Comparison of ENCODE assay signal across 18 cellular contexts in the genomic region with DNA sequence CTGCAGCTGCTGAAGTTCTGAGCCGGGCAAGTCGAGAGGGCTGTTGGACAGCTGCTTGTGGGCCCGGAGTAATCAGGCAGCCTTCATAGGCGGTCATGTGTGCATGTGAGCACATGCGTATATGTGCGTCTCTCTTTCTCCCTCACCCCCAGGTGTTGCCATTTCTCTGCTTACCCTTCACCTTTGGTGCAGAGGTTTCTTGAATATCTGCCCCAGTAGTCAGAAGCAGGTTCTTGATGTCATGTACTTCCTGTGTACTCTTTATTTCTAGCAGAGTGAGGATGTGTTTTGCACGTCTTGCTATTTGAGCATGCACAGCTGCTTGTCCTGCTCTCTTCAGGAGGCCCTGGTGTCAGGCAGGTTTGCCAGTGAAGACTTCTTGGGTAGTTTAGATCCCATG. TPM values are rescaled to one million over a fixed set of nuclear protein-coding genes. Genes with fewer than 3 reads are reported as not detected.
DNase-seq lines count a peak whose midpoint lies in the region; ATAC-seq and TF ChIP-seq lines count a peak whose summit lies in the region.
"Had no signal": no experiment of that assay in that cellular context is flagged by ENCODE, and none has a peak within 500 bp of the region (broad histone marks: within the 10 kb centered on the region; RNA-seq: fewer than 3 reads in every experiment).

No MANE protein-coding gene starts in this region.

- H3K4me3 ChIP-seq in OCI-LY7 (ENCODE audit: low read depth, low read length, poor library complexity, severe bottlenecking): peak overlapping the region; percentile 14
- no peak overlapping the region for H3K4me3 ChIP-seq in neutrophil (ENCODE audit: low read depth in 1 of 2, low read length in 1 of 2)
- H3K4me3 ChIP-seq: ascending aorta, left ventricle myocardium inferior had no signal

- TF ChIP-seq CTCF in OCI-LY7 (conservative IDR thresholded peaks at IDR 0.05; ENCODE audit: low read length) (no peak), neutrophil (IDR thresholded peaks at IDR 0.05) (no peak)

- intact Hi-C loops in activated CD4-positive, alpha-beta T cell treated with anti-CD3 and anti-CD28 coated beads for 36 hours (cut with DNase I, micrococcal nuclease): no loop called here
- intact Hi-C loops in OCI-LY7 (cut with micrococcal nuclease; ENCODE audit: unreplicated experiment): no loop called here

- H3K4me3 Mint-ChIP-seq in activated CD4-positive, alpha-beta T cell treated with anti-CD3 and anti-CD28 coated beads for 36 hours: no peak overlapping the region
- no peak overlapping the region for H3K4me3 Mint-ChIP-seq in activated naive CD8-positive, alpha-beta T cell treated with anti-CD3 and anti-CD28 coated beads, Interleukin-2, amount 50 U/mL, for 24 hours
- H3K4me3 Mint-ChIP-seq: dendritic cell treated with granulocyte-macrophage colony-stimulating factor and Interleukin-4, amounts not matched to agents 40 ng/mL and 50 ng/mL, for 4 days; H9 had no signal

- no peaks in the 10 kb centered on the region for H3K9me3 Mint-ChIP-seq in activated CD4-positive, alpha-beta T cell treated with anti-CD3 and anti-CD28 coated beads for 36 hours (ENCODE audit: low read depth)
- no peaks in the 10 kb centered on the region for H3K9me3 Mint-ChIP-seq in activated naive CD8-positive, alpha-beta T cell treated with anti-CD3 and anti-CD28 coated beads, Interleukin-2, amount 50 U/mL, for 24 hours
- H3K9me3 Mint-ChIP-seq: dendritic cell treated with granulocyte-macrophage colony-stimulating factor and Interleukin-4, amounts not matched to agents 40 ng/mL and 50 ng/mL, for 4 days; H9 had no signal

- H3K27ac ChIP-seq in OCI-LY7 (ENCODE audit: low read depth, low read length, poor library complexity, severe bottlenecking): peak overlapping the region; percentile 89
- peak overlapping the region; percentile 14 for H3K27ac ChIP-seq in neutrophil
- H3K27ac ChIP-seq: ascending aorta, left ventricle myocardium inferior had no signal

- BruUV-seq in OCI-LY7 (replicated peaks; lab: Mats Ljungman, UMichigan): no TSS peak

- no peaks in the 10 kb centered on the region for H3K27me3 ChIP-seq in neutrophil
- H3K27me3 ChIP-seq: ascending aorta had no signal

- H3K36me3 Mint-ChIP-seq in activated CD4-positive, alpha-beta T cell treated with anti-CD3 and anti-CD28 coated beads for 36 hours (ENCODE audit: low read depth): peaks cover 36% of the 10 kb centered on the region
- H3K36me3 Mint-ChIP-seq in activated naive CD8-positive, alpha-beta T cell treated with anti-CD3 and anti-CD28 coated beads, Interleukin-2, amount 50 U/mL, for 24 hours (ENCODE audit: low read depth): peaks cover 26% of the 10 kb centered on the region

- peak; percentile 81 for ATAC-seq in activated CD4-positive, alpha-beta T cell treated with anti-CD3 and anti-CD28 coated beads for 36 hours
- peak; percentile 55 for ATAC-seq in activated naive CD8-positive, alpha-beta T cell treated with anti-CD3 and anti-CD28 coated beads, Interleukin-2, amount 50 U/mL, for 24 hours

- CTCF ChIA-PET in activated CD4-positive, alpha-beta T cell treated with anti-CD3 and anti-CD28 coated beads for 36 hours (lab: Charles Lee): interaction anchor here (0.6 to 6.7 kb wide), 3 partner anchors 14 to 357 kb away, joined by 3 to 47 read pairs (median 3); no protein-coding TSS in a partner anchor
- CTCF ChIA-PET in OCI-LY7 (lab: Charles Lee; ENCODE audit: unreplicated experiment): interaction anchor here (2.1 kb wide), 1 partner anchor 14 kb away, joined by 6 read pairs; no protein-coding TSS in a partner anchor

- H3K27me3 Mint-ChIP-seq in activated CD4-positive, alpha-beta T cell treated with anti-CD3 and anti-CD28 coated beads for 36 hours: no peaks in the 10 kb centered on the region
- H3K27me3 Mint-ChIP-seq in activated naive CD8-positive, alpha-beta T cell treated with anti-CD3 and anti-CD28 coated beads, Interleukin-2, amount 50 U/mL, for 24 hours: no peaks in the 10 kb centered on the region
- H3K27me3 Mint-ChIP-seq: dendritic cell treated with granulocyte-macrophage colony-stimulating factor and Interleukin-4, amounts not matched to agents 40 ng/mL and 50 ng/mL, for 4 days had no signal

- H3K9me3 ChIP-seq in OCI-LY7 (ENCODE audit: low read length) (no peaks in the 10 kb centered on the region), neutrophil (no peaks in the 10 kb centered on the region)
- H3K9me3 ChIP-seq: ascending aorta, left ventricle myocardium inferior had no signal

- peak overlapping the region; percentile 58 for H3K4me2 ChIP-seq in OCI-LY7 (ENCODE audit: low read length)

- H3K36me3 ChIP-seq in OCI-LY7 (ENCODE audit: insufficient read depth, low read length) (peaks cover 45% of the 10 kb centered on the region), neutrophil (peaks cover 91% of the 10 kb centered on the region)

- peaks cover 42% of the 10 kb centered on the region for H3K4me1 Mint-ChIP-seq in activated CD4-positive, alpha-beta T cell treated with anti-CD3 and anti-CD28 coated beads for 36 hours
- H3K4me1 Mint-ChIP-seq in activated naive CD8-positive, alpha-beta T cell treated with anti-CD3 and anti-CD28 coated beads, Interleukin-2, amount 50 U/mL, for 24 hours: peaks cover 50% of the 10 kb centered on the region

- H3K4me1 ChIP-seq in OCI-LY7 (ENCODE audit: insufficient read depth, low read length, poor library complexity, severe bottlenecking) (peaks cover 65% of the 10 kb centered on the region), neutrophil (ENCODE audit: control insufficient read depth in 1 of 2, insufficient read depth in 1 of 2, low read depth in 1 of 2, low read length in 1 of 2) (peaks cover 8 to 12% of the 10 kb centered on the region in 2 experiments)
- H3K4me1 ChIP-seq: ascending aorta had no signal

- no peak for DNase-seq in activated CD4-positive, alpha-beta T cell treated with anti-CD3 and anti-CD28 coated beads for 36 hours
- no peak for DNase-seq in activated CD4-positive, alpha-beta T cell treated with anti-CD3 and anti-CD28 coated beads, Interleukin-2, amount 50 U/mL, for 4 hours
- peak; percentile 88 for DNase-seq in OCI-LY7 (ENCODE audit: low spot score)
- no peak for DNase-seq in activated naive CD8-positive, alpha-beta T cell treated with anti-CD3 and anti-CD28 coated beads, Interleukin-2, amount 50 U/mL, for 24 hours
- no peak for DNase-seq in inferior parietal cortex (ENCODE audit: extremely low spot score)
- no peak for DNase-seq in NCI-H1436 (lab: John Stamatoyannopoulos, UW)
- no peak for DNase-seq in dedifferentiated amniotic fluid mesenchymal stem cell (ENCODE audit: extremely low spot score)
- DNase-seq: 8988T, H9, hippocampal formation, KG1, left ventricle myocardium inferior, NCI-H1694, NCI-H524 treated with DMSO at 0.1 percent for 48 hours, RPMI8226 had no signal

- no peaks in the 10 kb centered on the region for H4K20me1 ChIP-seq in OCI-LY7 (ENCODE audit: insufficient read depth, low read length)

- H2AFZ ChIP-seq in OCI-LY7 (ENCODE audit: low read length): no peak overlapping the region

- POLR2A ChIA-PET in activated CD4-positive, alpha-beta T cell treated with anti-CD3 and anti-CD28 coated beads for 36 hours (lab: Charles Lee): no interaction called here
- POLR2A ChIA-PET in OCI-LY7 (lab: Charles Lee): interaction anchor here (1.6 kb wide), 2 partner anchors 12 to 81 kb away, joined by 3 to 8 read pairs; partner anchors contain the start of gene MAPK14

- peak overlapping the region; percentile 81 for H3K27ac Mint-ChIP-seq in activated CD4-positive, alpha-beta T cell treated with anti-CD3 and anti-CD28 coated beads for 36 hours
- peak overlapping the region; percentile 32 for H3K27ac Mint-ChIP-seq in activated naive CD8-positive, alpha-beta T cell treated with anti-CD3 and anti-CD28 coated beads, Interleukin-2, amount 50 U/mL, for 24 hours
- H3K27ac Mint-ChIP-seq: dendritic cell treated with granulocyte-macrophage colony-stimulating factor and Interleukin-4, amounts not matched to agents 40 ng/mL and 50 ng/mL, for 4 days; H9 had no signal

- H3K9me2 ChIP-seq in OCI-LY7 (ENCODE audit: insufficient read depth, low read length): no peaks in the 10 kb centered on the region

- no peaks in the 10 kb centered on the region for H3K79me2 ChIP-seq in OCI-LY7 (ENCODE audit: insufficient read depth, low read depth, low read length)

RNA-seq across cellular contexts. Expression of gene MAPK13, which starts 21.2 kb away (rescaled TPM):
- total RNA-seq in activated CD4-positive, alpha-beta T cell treated with anti-CD3 and anti-CD28 coated beads for 36 hours: 10 to 100 TPM; 63.0 to 65.1 TPM
- total RNA-seq in OCI-LY7 (2014; rRNA removed; shearing (Covaris generic)): 0.88 TPM in 2 replicates
- 1.2 and 1.8 TPM in 2 replicates for total RNA-seq in OCI-LY7 (2022)

Comparison
In these comparisons a context has a peak if more than half of its experiments do, and no peak if none do; other contexts are left out.
1. RNA of gene MAPK13, which starts 21.2 kb away (total RNA-seq): 63.0 to 65.1 TPM in activated CD4-positive, alpha-beta T cell treated with anti-CD3 and anti-CD28 coated beads for 36 hours; 0.88 to 1.8 TPM in OCI-LY7; every median in the first group is over 10 times any median in the second.